In the genomic region with DNA sequence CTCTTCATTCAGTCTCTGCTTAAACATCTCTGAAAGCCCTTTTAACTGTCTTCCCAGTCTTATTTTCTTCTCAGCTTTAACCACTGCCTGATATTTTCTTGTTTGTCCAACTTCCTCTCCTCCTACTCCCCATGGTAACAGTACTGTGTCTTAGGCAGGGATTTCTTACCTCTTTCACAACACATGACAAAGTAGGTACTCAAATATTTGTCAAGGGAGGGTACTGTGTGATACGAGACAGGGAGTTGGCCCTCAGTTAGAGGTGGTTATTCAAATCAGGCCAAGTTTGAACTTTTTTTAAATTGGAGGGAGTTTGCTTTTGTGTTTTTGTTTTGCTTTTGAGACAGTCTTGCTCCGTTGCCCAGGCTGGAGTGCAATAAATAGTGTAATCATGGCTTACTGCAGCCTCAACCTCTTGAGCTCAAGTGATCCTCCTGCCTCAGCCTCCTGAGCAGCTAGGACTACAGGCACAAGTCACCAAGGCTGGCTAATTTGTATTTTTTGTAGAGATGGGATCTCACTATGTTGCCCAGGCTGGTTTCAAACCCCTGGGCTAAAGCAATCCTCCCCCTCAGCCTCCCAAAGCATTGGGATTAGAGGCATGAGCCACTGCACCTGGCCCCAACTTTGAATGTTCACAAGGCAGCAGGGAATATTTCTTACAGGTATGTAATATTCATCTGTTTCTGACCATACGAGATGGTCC, we compare ENCODE assay signal across 13 cellular contexts. TPM values are rescaled to one million over a fixed set of nuclear protein-coding genes. Genes with fewer than 3 reads are reported as not detected.
DNase-seq lines count a peak whose midpoint lies in the region; ATAC-seq, FAIRE-seq and TF ChIP-seq lines count a peak whose summit lies in the region.
"Had no signal": no experiment of that assay in that cellular context is flagged by ENCODE, and none has a peak within 500 bp of the region (broad histone marks: within the 10 kb centered on the region; RNA-seq: fewer than 3 reads in every experiment).

No MANE protein-coding gene starts in this region.

- no peaks in the 10 kb centered on the region for H3K4me1 Mint-ChIP-seq in T-helper 17 cell
- H3K4me1 Mint-ChIP-seq: CD4-positive, alpha-beta memory T cell had no signal

- no peaks in the 10 kb centered on the region for H3K36me3 ChIP-seq in mucosa of rectum (ENCODE audit: control insufficient read depth in 2 of 2, insufficient read depth in 2 of 2, low read length in 2 of 2)
- H3K36me3 ChIP-seq: Peyer's patch had no signal

- no peak overlapping the region for H3K27ac Mint-ChIP-seq in T-helper 17 cell
- H3K27ac Mint-ChIP-seq: CD4-positive, alpha-beta memory T cell had no signal

- TF ChIP-seq CTCF in choroid plexus epithelial cell (conservative IDR thresholded peaks at IDR 0.05; ENCODE audit: low read depth, low read length) = no peak

- peaks cover 18 to 30% of the 10 kb centered on the region in 2 donors for H3K4me1 ChIP-seq in mucosa of rectum (ENCODE audit: control insufficient read depth in 2 of 2, insufficient read depth in 2 of 2, low read length in 2 of 2)

- H3K9ac ChIP-seq in mucosa of rectum (ENCODE audit: low read depth in 1 of 2, low read length in 2 of 2) = peak overlapping the region; percentile 47 to 56

- H3K9me3 ChIP-seq in mucosa of rectum (ENCODE audit: control insufficient read depth in 2 of 2, low read length in 2 of 2) (no peaks in the 10 kb centered on the region), T-helper 17 cell (ENCODE audit: control insufficient read depth, low read length, poor library complexity, severe bottlenecking) (no peaks in the 10 kb centered on the region)
- H3K9me3 ChIP-seq: Peyer's patch had no signal

- peak overlapping the region; percentile 88 to 98 for H3K27ac ChIP-seq in mucosa of rectum (ENCODE audit: low read depth in 2 of 2, low read length in 2 of 2)

- H3K4me3 Mint-ChIP-seq in T-helper 17 cell = no peak overlapping the region
- H3K4me3 Mint-ChIP-seq: CD4-positive, alpha-beta memory T cell had no signal

- peaks cover 42% of the 10 kb centered on the region for H3K27me3 Mint-ChIP-seq in T-helper 17 cell

- DNase-seq in CD1c-positive myeloid dendritic cell (ENCODE audit: extremely low spot score) = peak; percentile 52
- DNase-seq in NCI-H226 = peak; percentile 67
- peak; percentile 27 for DNase-seq in choroid plexus epithelial cell (ENCODE audit: low read depth)
- DNase-seq in GM19239 (ENCODE audit: insufficient read length, low spot score) = no peak
- DNase-seq in activated T-cell treated with anti-CD3 and anti-CD28 coated beads, Interleukin-2, amount 50 U/mL, for 1 hour = no peak
- DNase-seq in T-helper 17 cell = no peak
- DNase-seq in NCI-H2227 treated with DMSO at 0.1 percent for 48 hours (lab: John Stamatoyannopoulos, UW) = no peak
- DNase-seq: CD4-positive, alpha-beta memory T cell; NCI-H2081 treated with DMSO at 0.1 percent for 48 hours; Peyer's patch had no signal

- H3K4me3 ChIP-seq in choroid plexus epithelial cell (ENCODE audit: low read depth, low read length) (no peak overlapping the region), mucosa of rectum (ENCODE audit: low read length in 2 of 2) (peak overlapping the region; percentile 17 to 52)
- H3K4me3 ChIP-seq: Peyer's patch, skin epidermis had no signal

- FAIRE-seq in GM19239 (lab: Jason Lieb, UNC) = no peak
- FAIRE-seq: endothelial cell of umbilical vein had no signal

- H3K27me3 ChIP-seq in mucosa of rectum (ENCODE audit: control insufficient read depth in 2 of 2, insufficient read depth in 2 of 2, low read length in 2 of 2) = no peaks in the 10 kb centered on the region
- H3K27me3 ChIP-seq: Peyer's patch had no signal

- no peaks in the 10 kb centered on the region for H3K36me3 Mint-ChIP-seq in T-helper 17 cell (ENCODE audit: low read depth)
- H3K36me3 Mint-ChIP-seq: CD4-positive, alpha-beta memory T cell had no signal

- no peak for ATAC-seq in T-helper 17 cell

RNA-seq across cellular contexts. Expression of gene KPNA7, which starts 2.5 kb away (rescaled TPM):
- not detected for total RNA-seq in T-helper 17 cell
- total RNA-seq: CD4-positive, alpha-beta memory T cell; endothelial cell of umbilical vein had no signal

Comparison
In these comparisons a context has a peak if more than half of its experiments do, and no peak if none do; other contexts are left out.
1. DNase-seq: peak in CD1c-positive myeloid dendritic cell (single experiment), NCI-H226 (single experiment) and choroid plexus epithelial cell (single experiment); none in GM19239 (single experiment), activated T-cell treated with anti-CD3 and anti-CD28 coated beads, Interleukin-2, amount 50 U/mL, for 1 hour (single experiment), T-helper 17 cell (0 of 3) and NCI-H2227 treated with DMSO at 0.1 percent for 48 hours (single experiment).